23 cellular contexts compared by ENCODE assay signal in genomic region chr3:15439476-15439875, GRCh38. TPM values are rescaled to one million over a fixed set of nuclear protein-coding genes. Genes with fewer than 3 reads are reported as not detected.
A peak's percentile ranks its signal among the peaks of the same experiment; 100 is the strongest.
DNase-seq lines count a peak whose midpoint lies in the region; TF ChIP-seq lines count a peak whose summit lies in the region.
"Had no signal": no experiment of that assay in that cellular context is flagged by ENCODE, and none has a peak within 500 bp of the region (broad histone marks: within the 10 kb centered on the region; RNA-seq: fewer than 3 reads in every experiment).

No MANE protein-coding gene starts in this region.

- peaks cover 53% of the 10 kb centered on the region for H3K36me3 Mint-ChIP-seq in HFFc6 (ENCODE audit: low read depth)

- H3K9me3 Mint-ChIP-seq in HFFc6, result no peaks in the 10 kb centered on the region
- H3K9me3 Mint-ChIP-seq: GM23338; stimulated activated naive CD8-positive, alpha-beta T cell treated with anti-CD3 and anti-CD28 coated beads, Interleukin-15, Interleukin-2, amounts not matched to agents 100 ng/mL and 50 ng/mL, for 24 hours had no signal

- H3K27ac ChIP-seq in ACC112 (ENCODE audit: low read depth, low read length), result peak overlapping the region; percentile 87
- H3K27ac ChIP-seq: cardiac muscle cell, foreskin keratinocyte, HL-60, SJSA1, vagina had no signal

- peaks cover 50% of the 10 kb centered on the region for H3K4me1 ChIP-seq in ACC112 (ENCODE audit: control insufficient read depth, insufficient read depth, low read length, unreplicated experiment)
- H3K4me1 ChIP-seq: Caco-2, SJSA1, vagina had no signal

- in situ Hi-C loops in astrocyte of the spinal cord (cut with HindIII; ENCODE audit: low sequenced_read_pairs), result no loop called here

- TF ChIP-seq CTCF in HFFc6 (IDR thresholded peaks at IDR 0.05) (no peak), astrocyte of the spinal cord (IDR thresholded peaks at IDR 0.05; ENCODE audit: low read depth, low read length) (no peak)

- peak overlapping the region; percentile 14; the same call in 1 of the 2 replicates for H3K27ac Mint-ChIP-seq in HFFc6
- H3K27ac Mint-ChIP-seq: GM23338 had no signal

- H2AFZ ChIP-seq in ACC112 (ENCODE audit: low read length, unreplicated experiment), result no peak overlapping the region
- H2AFZ ChIP-seq: GM23338 had no signal

- no peaks in the 10 kb centered on the region for H3K79me2 ChIP-seq in ACC112 (ENCODE audit: control insufficient read depth, insufficient read depth, low read length, unreplicated experiment)

- no peaks in the 10 kb centered on the region for H3K27me3 ChIP-seq in ACC112 (ENCODE audit: insufficient read depth, low read length)
- H3K27me3 ChIP-seq: cardiac muscle cell, foreskin keratinocyte, SJSA1, vagina had no signal

- H3K36me3 ChIP-seq in ACC112 (ENCODE audit: insufficient read depth, low read length), result peaks cover 39% of the 10 kb centered on the region

- DNase-seq in HFFc6, result peak; percentile 10
- DNase-seq in astrocyte of the spinal cord (ENCODE audit: low read depth, low spot score), result peak; percentile 66
- peak; percentile 22 for DNase-seq in kidney tubule cell (ENCODE audit: low spot score)
- no peak for DNase-seq in NCI-H187 (lab: John Stamatoyannopoulos, UW)
- DNase-seq in GM19238 (ENCODE audit: insufficient read length, low spot score), result no peak
- no peak for DNase-seq in middle frontal gyrus (ENCODE audit: extremely low spot score, low spot score)
- DNase-seq in NCI-H2081 treated with DMSO at 0.1 percent for 48 hours (lab: John Stamatoyannopoulos, UW), result no peak
- DNase-seq: activated CD4-positive, alpha-beta T cell treated with anti-CD3 and anti-CD28 coated beads for 4 hours; activated naive CD4-positive, alpha-beta T cell; Caco-2; effector CD4-positive, alpha-beta T cell; KBM-7; NCI-H1436 treated with DMSO at 0.1 percent for 48 hours; NCI-H345; retina had no signal

- peaks cover 3% of the 10 kb centered on the region; the same call in 1 of the 2 replicates for H3K27me3 Mint-ChIP-seq in HFFc6 (ENCODE audit: insufficient read depth)
- H3K27me3 Mint-ChIP-seq: stimulated activated naive CD8-positive, alpha-beta T cell treated with anti-CD3 and anti-CD28 coated beads, Interleukin-15, Interleukin-2, amounts not matched to agents 100 ng/mL and 50 ng/mL, for 24 hours had no signal

- H3K4me1 Mint-ChIP-seq in HFFc6 (ENCODE audit: low read depth), result peaks cover 25% of the 10 kb centered on the region
- H3K4me1 Mint-ChIP-seq: GM23338 had no signal

- H3K4me3 Mint-ChIP-seq in HFFc6, result no peak overlapping the region
- H3K4me3 Mint-ChIP-seq: GM23338; stimulated activated naive CD8-positive, alpha-beta T cell treated with anti-CD3 and anti-CD28 coated beads, Interleukin-15, Interleukin-2, amounts not matched to agents 100 ng/mL and 50 ng/mL, for 24 hours had no signal

- H3K4me3 ChIP-seq in ACC112 (ENCODE audit: low read depth, low read length) (0 out of 2 replicates have a peak overlapping the region, but pooled peaks have one; percentile 2), astrocyte of the spinal cord (ENCODE audit: low read depth, low read length) (no peak overlapping the region)
- H3K4me3 ChIP-seq: cardiac muscle cell, GM23338, SJSA1, vagina had no signal

RNA-seq across cellular contexts. Expression of gene EAF1, which starts 12.1 kb away (rescaled TPM):
- 10 to 100 TPM; 13.9 to 17.2 (median 15.8) TPM for total RNA-seq in HFFc6 (2021; fragmentation: NEBNext Ultra II Directional; extraction: Animal tissue kit (Norgen Biotek cat#: 25700))

RNA-seq across cellular contexts. Expression of gene METTL6, which starts 12.1 kb away (rescaled TPM):
- total RNA-seq in HFFc6 (2021; fragmentation: NEBNext Ultra II Directional; extraction: Animal tissue kit (Norgen Biotek cat#: 25700)), result 10 to 100 TPM; 17.9 to 21.3 (median 19.8) TPM

Comparison
In these comparisons a context has a peak if more than half of its experiments do, and no peak if none do; other contexts are left out.
1. DNase-seq: peak in HFFc6 (single experiment), astrocyte of the spinal cord (single experiment) and kidney tubule cell (single experiment); none in NCI-H187 (0 of 2), GM19238 (single experiment), middle frontal gyrus (single experiment) and NCI-H2081 treated with DMSO at 0.1 percent for 48 hours (single experiment).